ENCODE assay signal across 3 cellular contexts in the genomic region with DNA sequence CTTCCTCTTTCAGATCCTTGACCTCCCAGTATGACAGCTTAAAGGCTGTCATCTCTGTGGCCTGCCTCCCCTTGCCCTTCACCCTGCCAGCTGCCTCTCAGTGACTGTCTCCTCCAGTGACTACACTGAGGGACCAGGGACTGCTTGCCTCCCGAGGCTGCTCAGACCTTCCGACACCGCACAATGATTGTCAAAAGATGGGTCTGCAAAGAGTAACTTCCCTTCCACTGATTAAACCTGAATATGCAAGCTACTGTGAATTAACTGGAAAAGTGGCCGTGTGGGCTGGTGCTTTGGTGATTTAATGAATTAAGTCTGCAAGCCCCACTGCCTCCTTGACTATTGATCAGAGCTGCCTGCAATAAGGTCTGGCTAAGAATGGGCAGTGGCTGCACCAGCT. TPM values are rescaled to one million over a fixed set of nuclear protein-coding genes. Genes with fewer than 3 reads are reported as not detected.
"Had no signal": no experiment of that assay in that cellular context is flagged by ENCODE, and none has a peak within 500 bp of the region (broad histone marks: within the 10 kb centered on the region; RNA-seq: fewer than 3 reads in every experiment).

No MANE protein-coding gene starts in this region.

RNA-seq across cellular contexts. Expression of gene PRODH, which starts 51.6 kb away (rescaled TPM):
- total RNA-seq: natural killer cell treated with Interleukin-12 subunit alpha and Interleukin-12 subunit beta and Interleukin-15 and Interleukin-18, amount 100 ng/mL, for 72 hours; osteoblast had no signal
- polyA plus RNA-seq: smooth muscle cell had no signal
